8 cellular contexts compared by ENCODE assay signal in the genomic region with DNA sequence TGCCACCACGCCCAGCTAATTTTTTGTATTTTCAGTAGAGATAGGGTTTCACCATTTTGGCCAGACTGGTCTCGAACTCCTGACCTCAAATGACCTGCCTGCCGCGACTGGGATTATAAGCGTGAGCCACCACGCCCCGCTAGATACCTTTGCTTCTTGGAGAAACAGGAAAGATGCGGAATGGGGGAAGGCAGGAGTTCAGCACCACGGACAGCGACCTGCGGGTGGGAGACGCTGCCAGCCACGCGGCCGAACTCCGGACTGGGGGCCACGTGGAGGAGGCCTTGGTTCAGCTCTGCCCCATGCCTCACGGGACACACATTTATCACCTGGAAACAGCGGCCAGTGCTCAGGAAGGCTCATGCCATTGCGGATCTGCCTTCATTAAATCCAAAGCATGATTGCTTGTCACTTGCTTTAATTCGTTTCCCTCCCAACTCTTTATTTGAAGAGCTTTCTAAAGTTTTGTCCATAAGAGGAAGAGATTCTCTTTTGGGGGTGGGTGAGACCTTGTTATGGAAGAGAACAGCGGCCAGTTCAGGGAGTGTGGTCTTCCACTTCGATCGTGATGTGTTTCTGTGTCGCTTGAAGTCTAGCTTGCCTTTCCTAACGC.
DNase-seq lines count a peak whose midpoint lies in the region; ATAC-seq, FAIRE-seq and TF ChIP-seq lines count a peak whose summit lies in the region.

No MANE protein-coding gene starts in this region.

- H3K9me1 ChIP-seq in endothelial cell of umbilical vein (replicated peaks; ENCODE audit: control insufficient read depth, extremely low read depth, insufficient read depth, low read length) = no peaks in the 10 kb centered on the region

- H3K9ac ChIP-seq in endothelial cell of umbilical vein (replicated peaks; ENCODE audit: extremely low read depth, insufficient read depth, low read length) = no peak overlapping the region

- no peak overlapping the region for H3K27ac Mint-ChIP-seq in WTC11
- H3K27ac Mint-ChIP-seq in nephron progenitor cell = no peak overlapping the region

- no peak overlapping the region for H3K4me3 Mint-ChIP-seq in WTC11
- no peak overlapping the region for H3K4me3 Mint-ChIP-seq in nephron progenitor cell

- H3K79me2 ChIP-seq in endothelial cell of umbilical vein (ENCODE audit: control insufficient read depth, insufficient read depth, low read length) = no peaks in the 10 kb centered on the region

- no peak overlapping the region for H3K4me2 ChIP-seq in endothelial cell of umbilical vein (ENCODE audit: insufficient read depth, low read length)

- POLR2A ChIA-PET in WTC11 (lab: Charles Lee) (interaction anchor here (0.6 kb wide), 1 partner anchor 452 kb away, joined by 11 read pairs; no protein-coding TSS in a partner anchor), endothelial cell of umbilical vein (lab: Charles Lee) (no interaction called here)

- peaks cover 11% of the 10 kb centered on the region for H3K27me3 Mint-ChIP-seq in WTC11 (ENCODE audit: low read depth)
- peaks cover 73% of the 10 kb centered on the region for H3K27me3 Mint-ChIP-seq in nephron progenitor cell (ENCODE audit: low read depth, poor library complexity)

- H2AFZ ChIP-seq in endothelial cell of umbilical vein (ENCODE audit: low read depth, low read length) = no peak overlapping the region

- H3K4me1 Mint-ChIP-seq in WTC11 (peaks cover 3% of the 10 kb centered on the region; the same call in 1 of the 2 replicates), nephron progenitor cell (no peaks in the 10 kb centered on the region)

- H3K9me3 ChIP-seq in endothelial cell of umbilical vein (replicated peaks; ENCODE audit: control insufficient read depth, insufficient read depth, low read length) = no peaks in the 10 kb centered on the region

- CTCF ChIA-PET in WTC11 (lab: Charles Lee) = interaction anchor here (0.6 to 1.7 kb wide), 6 partner anchors 10 to 188 kb away, joined by 3 to 6 read pairs (median 4); no protein-coding TSS in a partner anchor
- CTCF ChIA-PET in endothelial cell of umbilical vein (lab: Charles Lee) = interaction anchor here (0.9 kb wide), 1 partner anchor 99 kb away, joined by 3 read pairs; no protein-coding TSS in a partner anchor

- peak; percentile 28 for FAIRE-seq in endothelial cell of umbilical vein (lab: Jason Lieb, UNC)
- FAIRE-seq in GM12891 (lab: Jason Lieb, UNC) = no peak

- H3K9me3 Mint-ChIP-seq in WTC11 (peaks cover 6% of the 10 kb centered on the region; the same call in 1 of the 2 replicates), nephron progenitor cell (no peaks in the 10 kb centered on the region)

- no peaks in the 10 kb centered on the region for H4K20me1 ChIP-seq in endothelial cell of umbilical vein (replicated peaks; ENCODE audit: control insufficient read depth, extremely low read depth, insufficient read depth, low read length)

- no peaks in the 10 kb centered on the region for H3K36me3 ChIP-seq in endothelial cell of umbilical vein (ENCODE audit: control insufficient read depth in 2 of 2, extremely low read depth in 1 of 2, insufficient read depth in 2 of 2, low read length in 2 of 2)

- no TSS peak for BruUV-seq in endothelial cell of umbilical vein (replicated peaks; lab: Mats Ljungman, UMichigan)

- no peaks in the 10 kb centered on the region for H3K4me1 ChIP-seq in endothelial cell of umbilical vein (ENCODE audit: control insufficient read depth, extremely low read depth, insufficient read depth, low read length)

- dilution Hi-C loops in endothelial cell of umbilical vein (cut with MboI; ENCODE audit: extremely low pct_ligation_motif_present, low sequenced_read_pairs) = no loop called here

- DNase-seq in HT-29 (ENCODE audit: low spot score) (peak; percentile 49), WTC11 (ENCODE audit: low spot score) (peak; percentile 89), endothelial cell of umbilical vein (ENCODE audit: low read depth, low spot score) (peak; percentile 56), nephron progenitor cell (peak; percentile 99), NCI-H1417 (lab: John Stamatoyannopoulos, UW) (no peak), NCI-H2227 treated with DMSO at 0.1 percent for 48 hours (lab: John Stamatoyannopoulos, UW) (no peak), GM12891 (ENCODE audit: insufficient read length, low spot score) (no peak)

- H3K27ac ChIP-seq in endothelial cell of umbilical vein (ENCODE audit: insufficient read depth, low read depth, low read length) = no peak overlapping the region

- H3K36me3 Mint-ChIP-seq in WTC11 = no peaks in the 10 kb centered on the region
- no peaks in the 10 kb centered on the region for H3K36me3 Mint-ChIP-seq in nephron progenitor cell (ENCODE audit: low read depth)

- ATAC-seq in WTC11 (peak; percentile 85), HG02642 (IDR thresholded peaks at IDR 0.05; ENCODE audit: poor library complexity, unreplicated experiment) (no peak)

- H3K4me3 ChIP-seq in endothelial cell of umbilical vein (replicated peaks in 1 of 3; ENCODE audit: insufficient read depth in 1 of 3, low read depth in 1 of 3, low read length in 3 of 3) = no peak overlapping the region

- intact Hi-C loops in endothelial cell of umbilical vein (cut with micrococcal nuclease) = loop anchor here (5.0 kb wide), 1 partner anchor 38 kb away; no protein-coding TSS in a partner anchor

- no peak for TF ChIP-seq CTCF in WTC11 (IDR thresholded peaks at IDR 0.05)
- no peak for TF ChIP-seq CTCF in endothelial cell of umbilical vein (IDR thresholded peaks at IDR 0.05; ENCODE audit: extremely low read depth in 1 of 2, insufficient read depth in 1 of 2, low read depth in 1 of 2, low read length in 2 of 2)
- no peak for TF ChIP-seq CTCF in nephron progenitor cell (IDR thresholded peaks at IDR 0.05)

- no peak for TF ChIP-seq POLR2A in endothelial cell of umbilical vein (IDR thresholded peaks at IDR 0.05; ENCODE audit: low read depth, low read length)
- TF ChIP-seq POLR2A in GM12891 (IDR thresholded peaks at IDR 0.05; ENCODE audit: low read depth, low read length) = no peak

- peaks cover 0 to 2% of the 10 kb centered on the region in 2 experiments for H3K27me3 ChIP-seq in endothelial cell of umbilical vein (ENCODE audit: control insufficient read depth in 2 of 2, insufficient read depth in 2 of 2, low read length in 2 of 2)

TF ChIP-seq in WTC11, 78 proteins besides CTCF, POLR2A, EP300 and RAD21 (continues in another document):
- no peak for TF ChIP-seq GTF2I (CRISPR knock-in tag; conservative IDR thresholded peaks at IDR 0.05)
- TF ChIP-seq NFE2L1 (CRISPR knock-in tag; IDR thresholded peaks at IDR 0.05) = peak; percentile 98

TF ChIP-seq in endothelial cell of umbilical vein, 7 proteins besides CTCF, POLR2A, EP300 and RAD21:
- no peak for TF ChIP-seq FOS (IDR thresholded peaks at IDR 0.05; ENCODE audit: borderline replicate concordance, insufficient read depth, low read length)
- no peak for TF ChIP-seq GATA2 (IDR thresholded peaks at IDR 0.05; ENCODE audit: insufficient read depth, insufficient read length, low read depth, low read length)
- peak; percentile 82 for TF ChIP-seq MAX (IDR thresholded peaks at IDR 0.05; ENCODE audit: insufficient read depth, insufficient read length)
- no peak for TF ChIP-seq POLR2AphosphoS5 (IDR thresholded peaks at IDR 0.05; ENCODE audit: insufficient read depth, low read depth, low read length)
- TF ChIP-seq MYC (IDR thresholded peaks at IDR 0.05; ENCODE audit: low read depth, low read length) = peak; percentile 86
- no peak for TF ChIP-seq EZH2 (IDR thresholded peaks at IDR 0.05; ENCODE audit: borderline replicate concordance, low read depth, low read length, severe bottlenecking)
- TF ChIP-seq JUN (IDR thresholded peaks at IDR 0.05; ENCODE audit: borderline replicate concordance, insufficient read depth, insufficient read length, low read depth) = no peak

TF ChIP-seq in GM12891, 5 proteins besides CTCF, POLR2A, EP300 and RAD21:
- no peak for TF ChIP-seq SPI1 (IDR thresholded peaks at IDR 0.05; ENCODE audit: low read depth, low read length)
- no peak for TF ChIP-seq POU2F2 (IDR thresholded peaks at IDR 0.05; ENCODE audit: low read depth, low read length)

Comparison
In these comparisons a context has a peak if more than half of its experiments do, and no peak if none do; other contexts are left out.
1. DNase-seq: peak in HT-29 (single experiment), WTC11 (single experiment), endothelial cell of umbilical vein (single experiment) and nephron progenitor cell (single experiment); none in NCI-H1417 (0 of 3), NCI-H2227 treated with DMSO at 0.1 percent for 48 hours (single experiment) and GM12891 (single experiment).